2 cellular contexts compared by ENCODE assay signal in genomic region chr17:48961516-48962233, GRCh38.
TF ChIP-seq lines count a peak whose summit lies in the region.

No MANE protein-coding gene starts in this region.

TF ChIP-seq in SK-N-SH, 30 proteins besides CTCF, POLR2A, EP300 and RAD21:
- TF ChIP-seq REST (IDR thresholded peaks at IDR 0.05; ENCODE audit: low read depth, low read length) (no peak), NFIC (IDR thresholded peaks at IDR 0.05; ENCODE audit: borderline replicate concordance) (peak; percentile 55; the same call in 1 of the 2 replicates), FOSL2 (IDR thresholded peaks at IDR 0.05; ENCODE audit: borderline replicate concordance, low read depth) (peak; percentile 75; the same call in 1 of the 2 replicates), YY1 (IDR thresholded peaks at IDR 0.05; ENCODE audit: low read depth) (0 out of 2 replicates have a peak, but pooled peaks have one; percentile 6), SIN3A (IDR thresholded peaks at IDR 0.05; ENCODE audit: borderline replicate concordance, low read depth, low read length) (no peak), RCOR1 (IDR thresholded peaks at IDR 0.05; ENCODE audit: low read length) (no peak), CHD2 (IDR thresholded peaks at IDR 0.05; ENCODE audit: low read length, partially characterized antibody) (no peak), TAF1 (IDR thresholded peaks at IDR 0.05; ENCODE audit: borderline replicate concordance, low read depth, low read length) (peak; percentile 67; the same call in 1 of the 2 replicates), TEAD4 (IDR thresholded peaks at IDR 0.05; ENCODE audit: borderline replicate concordance, insufficient read depth) (no peak), POLR2AphosphoS5 (IDR thresholded peaks at IDR 0.05; ENCODE audit: low read depth, low read length) (peak; percentile 63; the same call in 1 of the 2 replicates), MAX (IDR thresholded peaks at IDR 0.05; ENCODE audit: low read depth) (0 out of 2 replicates have a peak, but pooled peaks have one; percentile 22), RXRA (IDR thresholded peaks at IDR 0.05; ENCODE audit: borderline replicate concordance, low read depth) (peak; percentile 75; the same call in 1 of the 2 replicates), TCF12 (IDR thresholded peaks at IDR 0.05) (peak; percentile 46; the same call in 1 of the 2 replicates), NRF1 (IDR thresholded peaks at IDR 0.05; ENCODE audit: low read depth, low read length) (no peak), GATA2 (CRISPR knock-in tag; IDR thresholded peaks at IDR 0.05) (no peak)

TF ChIP-seq in HEK293T, 16 proteins besides CTCF, POLR2A, EP300 and RAD21:
- TF ChIP-seq L3MBTL2 (conservative IDR thresholded peaks at IDR 0.05) (no peak), ELF4 (IDR thresholded peaks at IDR 0.05) (no peak), FOXM1 (IDR thresholded peaks at IDR 0.05; ENCODE audit: borderline replicate concordance) (no peak)
